1 cellular context compared by ENCODE assay signal in the genomic region with DNA sequence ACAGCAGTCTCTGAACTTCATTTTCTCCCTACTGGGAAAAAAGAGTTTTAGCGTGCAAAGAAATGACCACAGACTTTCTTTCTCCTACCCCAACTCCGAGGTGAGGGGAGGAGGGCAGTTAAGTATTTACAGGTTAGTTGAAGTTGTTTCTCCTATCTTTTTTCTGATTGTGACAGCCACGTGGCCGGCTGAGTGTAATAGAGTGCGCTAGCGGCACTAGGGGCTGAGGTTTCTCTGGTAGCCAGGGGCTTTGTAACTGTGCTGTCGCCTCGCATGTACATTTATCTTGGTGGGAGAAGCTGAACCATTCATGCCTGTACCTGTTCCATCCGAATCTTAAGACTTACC.
TF ChIP-seq lines count a peak whose summit lies in the region.

No MANE protein-coding gene starts in this region.

TF ChIP-seq in HepG2, 621 proteins besides CTCF, POLR2A, EP300 and RAD21 (continued from another document and continues in another):
- TF ChIP-seq ZBTB40 (IDR thresholded peaks at IDR 0.05): no peak
- TF ChIP-seq ZBTB40 (CRISPR knock-in tag; IDR thresholded peaks at IDR 0.05): no peak
- no peak; the same call in 1 of the 2 replicates for TF ChIP-seq KMT2B (CRISPR knock-in tag; IDR thresholded peaks at IDR 0.05)
- no peak for TF ChIP-seq ZNF777 (CRISPR knock-in tag; IDR thresholded peaks at IDR 0.05)
- TF ChIP-seq ZNF891 (CRISPR knock-in tag; IDR thresholded peaks at IDR 0.05): no peak; the same call in 1 of the 2 replicates
- TF ChIP-seq ZNF572 (CRISPR knock-in tag; IDR thresholded peaks at IDR 0.05): peak; percentile 10; the same call in 1 of the 2 replicates
- no peak for TF ChIP-seq XRCC5 (optimal IDR thresholded peaks at IDR 0.05; ENCODE audit: low read length)
- no peak for TF ChIP-seq GLMP (CRISPR knock-in tag; IDR thresholded peaks at IDR 0.05; ENCODE audit: borderline replicate concordance)
- TF ChIP-seq, protein P1, sequence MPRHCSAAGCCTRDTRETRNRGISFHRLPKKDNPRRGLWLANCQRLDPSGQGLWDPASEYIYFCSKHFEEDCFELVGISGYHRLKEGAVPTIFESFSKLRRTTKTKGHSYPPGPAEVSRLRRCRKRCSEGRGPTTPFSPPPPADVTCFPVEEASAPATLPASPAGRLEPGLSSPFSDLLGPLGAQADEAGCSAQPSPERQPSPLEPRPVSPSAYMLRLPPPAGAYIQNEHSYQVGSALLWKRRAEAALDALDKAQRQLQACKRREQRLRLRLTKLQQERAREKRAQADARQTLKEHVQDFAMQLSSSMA (CRISPR knock-in tag; IDR thresholded peaks at IDR 0.05): no peak
- TF ChIP-seq, protein P2, sequence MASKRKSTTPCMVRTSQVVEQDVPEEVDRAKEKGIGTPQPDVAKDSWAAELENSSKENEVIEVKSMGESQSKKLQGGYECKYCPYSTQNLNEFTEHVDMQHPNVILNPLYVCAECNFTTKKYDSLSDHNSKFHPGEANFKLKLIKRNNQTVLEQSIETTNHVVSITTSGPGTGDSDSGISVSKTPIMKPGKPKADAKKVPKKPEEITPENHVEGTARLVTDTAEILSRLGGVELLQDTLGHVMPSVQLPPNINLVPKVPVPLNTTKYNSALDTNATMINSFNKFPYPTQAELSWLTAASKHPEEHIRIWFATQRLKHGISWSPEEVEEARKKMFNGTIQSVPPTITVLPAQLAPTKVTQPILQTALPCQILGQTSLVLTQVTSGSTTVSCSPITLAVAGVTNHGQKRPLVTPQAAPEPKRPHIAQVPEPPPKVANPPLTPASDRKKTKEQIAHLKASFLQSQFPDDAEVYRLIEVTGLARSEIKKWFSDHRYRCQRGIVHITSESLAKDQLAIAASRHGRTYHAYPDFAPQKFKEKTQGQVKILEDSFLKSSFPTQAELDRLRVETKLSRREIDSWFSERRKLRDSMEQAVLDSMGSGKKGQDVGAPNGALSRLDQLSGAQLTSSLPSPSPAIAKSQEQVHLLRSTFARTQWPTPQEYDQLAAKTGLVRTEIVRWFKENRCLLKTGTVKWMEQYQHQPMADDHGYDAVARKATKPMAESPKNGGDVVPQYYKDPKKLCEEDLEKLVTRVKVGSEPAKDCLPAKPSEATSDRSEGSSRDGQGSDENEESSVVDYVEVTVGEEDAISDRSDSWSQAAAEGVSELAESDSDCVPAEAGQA (IDR thresholded peaks at IDR 0.05; ENCODE audit: low read depth): no peak
- TF ChIP-seq, protein P2 (CRISPR knock-in tag; IDR thresholded peaks at IDR 0.05; ENCODE audit: borderline replicate concordance): no peak
- no peak for TF ChIP-seq RNF2 (conservative IDR thresholded peaks at IDR 0.05; ENCODE audit: low read depth)
- TF ChIP-seq DBP (CRISPR knock-in tag; IDR thresholded peaks at IDR 0.05; ENCODE audit: not compliant biosample characterization): no peak
- no peak for TF ChIP-seq CHD2 (IDR thresholded peaks at IDR 0.05; ENCODE audit: low read depth, low read length)
- no peak for TF ChIP-seq ZNF607 (CRISPR knock-in tag; IDR thresholded peaks at IDR 0.05; ENCODE audit: borderline replicate concordance)
- TF ChIP-seq TAF15 (IDR thresholded peaks at IDR 0.05; ENCODE audit: low read depth, low read length, poor library complexity, severe bottlenecking): no peak
- TF ChIP-seq ZNF749 (CRISPR knock-in tag; IDR thresholded peaks at IDR 0.05; ENCODE audit: borderline replicate concordance): 0 out of 2 replicates have a peak, but pooled peaks have one; percentile 10
- no peak for TF ChIP-seq ZNF781 (CRISPR knock-in tag; IDR thresholded peaks at IDR 0.05; ENCODE audit: borderline replicate concordance, not compliant biosample characterization)
- peak; percentile 27; the same call in 1 of the 2 replicates for TF ChIP-seq MYPOP (CRISPR knock-in tag; IDR thresholded peaks at IDR 0.05)
- TF ChIP-seq SMARCE1 (IDR thresholded peaks at IDR 0.05; ENCODE audit: borderline replicate concordance): no peak
- TF ChIP-seq TEAD3 (CRISPR knock-in tag; optimal IDR thresholded peaks at IDR 0.05; ENCODE audit: borderline replicate concordance): no peak
- TF ChIP-seq STAG1 (CRISPR knock-in tag; IDR thresholded peaks at IDR 0.05): peak; percentile 41
- TF ChIP-seq LBX2 (CRISPR knock-in tag; IDR thresholded peaks at IDR 0.05; ENCODE audit: borderline replicate concordance): no peak
- no peak for TF ChIP-seq MTA1 (CRISPR knock-in tag; IDR thresholded peaks at IDR 0.05; ENCODE audit: borderline replicate concordance)
- TF ChIP-seq XBP1 (CRISPR knock-in tag; IDR thresholded peaks at IDR 0.05): no peak
- TF ChIP-seq ZNF530 (CRISPR knock-in tag; IDR thresholded peaks at IDR 0.05; ENCODE audit: low read depth): no peak
- no peak for TF ChIP-seq ESRRA (CRISPR knock-in tag; IDR thresholded peaks at IDR 0.05; ENCODE audit: low read depth)
- TF ChIP-seq HES4 (CRISPR knock-in tag; IDR thresholded peaks at IDR 0.05; ENCODE audit: borderline replicate concordance): no peak
- TF ChIP-seq PAX8 (CRISPR knock-in tag; IDR thresholded peaks at IDR 0.05; ENCODE audit: borderline replicate concordance): no peak
- no peak for TF ChIP-seq HNRNPK (IDR thresholded peaks at IDR 0.05; ENCODE audit: low read depth, low read length, poor library complexity, severe bottlenecking)
- TF ChIP-seq ARNT (IDR thresholded peaks at IDR 0.05): no peak
- no peak for TF ChIP-seq JARID2 (CRISPR knock-in tag; IDR thresholded peaks at IDR 0.05; ENCODE audit: insufficient replicate concordance)
- no peak for TF ChIP-seq IRF2 (CRISPR knock-in tag; IDR thresholded peaks at IDR 0.05)
- no peak for TF ChIP-seq ZNF768 (CRISPR knock-in tag; IDR thresholded peaks at IDR 0.05)
- no peak for TF ChIP-seq TRIM24 (CRISPR knock-in tag; IDR thresholded peaks at IDR 0.05)
- TF ChIP-seq MIXL1 (CRISPR knock-in tag; IDR thresholded peaks at IDR 0.05): no peak
- TF ChIP-seq, protein P3, sequence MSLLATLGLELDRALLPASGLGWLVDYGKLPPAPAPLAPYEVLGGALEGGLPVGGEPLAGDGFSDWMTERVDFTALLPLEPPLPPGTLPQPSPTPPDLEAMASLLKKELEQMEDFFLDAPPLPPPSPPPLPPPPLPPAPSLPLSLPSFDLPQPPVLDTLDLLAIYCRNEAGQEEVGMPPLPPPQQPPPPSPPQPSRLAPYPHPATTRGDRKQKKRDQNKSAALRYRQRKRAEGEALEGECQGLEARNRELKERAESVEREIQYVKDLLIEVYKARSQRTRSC (CRISPR knock-in tag; IDR thresholded peaks at IDR 0.05; ENCODE audit: low read depth): no peak
- TF ChIP-seq MED8 (CRISPR knock-in tag; IDR thresholded peaks at IDR 0.05; ENCODE audit: insufficient replicate concordance): no peak
- no peak for TF ChIP-seq ZSCAN21 (CRISPR knock-in tag; IDR thresholded peaks at IDR 0.05; ENCODE audit: borderline replicate concordance)
- no peak for TF ChIP-seq ZBTB37 (CRISPR knock-in tag; IDR thresholded peaks at IDR 0.05)
